In genomic region chr12:55718020-55718419, GRCh38 we compare ENCODE assay signal across 1 cellular context.
TF ChIP-seq lines count a peak whose summit lies in the region.

No MANE protein-coding gene starts in this region.

TF ChIP-seq in H1, 55 proteins besides CTCF, POLR2A, EP300 and RAD21:
- TF ChIP-seq TEAD4 (IDR thresholded peaks at IDR 0.05; ENCODE audit: low read depth, low read length) (peak; percentile 89), EGR1 (IDR thresholded peaks at IDR 0.05; ENCODE audit: borderline replicate concordance, low read depth, low read length) (peak; percentile 75; the same call in 1 of the 2 replicates), SIN3A (conservative IDR thresholded peaks at IDR 0.05 in 1 of 2, IDR thresholded peaks at IDR 0.05 in 1 of 2; ENCODE audit: low read depth in 1 of 2, low read length in 2 of 2) (0 out of 4 replicates have a peak, but pooled peaks of 1 of the 2 experiments have one; percentile 29), CHD2 (IDR thresholded peaks at IDR 0.05; ENCODE audit: low read length) (no peak), TAF1 (IDR thresholded peaks at IDR 0.05; ENCODE audit: low read depth, low read length) (0 out of 2 replicates have a peak, but pooled peaks have one; percentile 25)
